Comparison of ENCODE assay signal across 11 cellular contexts in the genomic region with DNA sequence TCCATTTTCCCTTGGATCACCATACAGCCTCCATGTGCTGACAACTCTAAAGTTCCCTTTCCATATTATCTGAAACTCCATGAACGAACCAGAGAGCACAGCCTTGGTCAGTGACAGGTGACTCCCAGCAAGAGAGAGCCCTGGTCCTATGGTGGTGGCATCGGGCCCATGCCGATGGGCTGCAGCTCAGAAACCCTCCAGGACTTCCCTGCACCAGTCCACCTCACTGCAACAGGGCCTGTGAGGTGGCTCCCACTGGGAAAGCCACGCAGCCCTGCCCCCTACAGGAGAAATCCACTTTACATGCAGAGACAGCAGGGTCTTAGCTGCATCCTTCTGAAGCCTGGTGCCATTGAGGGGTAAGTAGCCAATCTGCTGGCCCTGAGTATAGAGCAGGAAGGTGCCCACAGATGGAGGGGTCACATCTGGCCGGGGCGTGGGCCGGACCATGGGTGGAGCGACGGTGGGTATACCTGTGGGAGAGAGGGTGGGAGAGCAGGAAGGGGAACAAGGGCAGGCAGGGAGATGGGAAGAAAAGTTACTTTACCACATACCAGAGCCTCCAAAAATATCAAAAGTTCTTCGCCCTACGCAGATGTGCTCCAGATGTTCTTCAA. TPM values are rescaled to one million over a fixed set of nuclear protein-coding genes. Genes with fewer than 3 reads are reported as not detected.
DNase-seq lines count a peak whose midpoint lies in the region; ATAC-seq and TF ChIP-seq lines count a peak whose summit lies in the region.
"Had no signal": no experiment of that assay in that cellular context is flagged by ENCODE, and none has a peak within 500 bp of the region (broad histone marks: within the 10 kb centered on the region; RNA-seq: fewer than 3 reads in every experiment).

No MANE protein-coding gene starts in this region.

- TF ChIP-seq CTCF in fibroblast of the aortic adventitia (IDR thresholded peaks at IDR 0.05; ENCODE audit: insufficient read depth, low read length) = peak; percentile 16

- H3K4me3 Mint-ChIP-seq in activated T-cell treated with anti-CD3 and anti-CD28 coated beads, Interleukin-2, amount 50 U/mL, for 72 hours = no peak overlapping the region
- no peak overlapping the region for H3K4me3 Mint-ChIP-seq in stimulated activated effector memory CD8-positive, alpha-beta T cell treated with anti-CD3 and anti-CD28 coated beads, Interleukin-12 subunit alpha, Interleukin-12 subunit beta, amount 100 ng/mL, for 72 hours

- no peak overlapping the region for H3K27ac Mint-ChIP-seq in activated T-cell treated with anti-CD3 and anti-CD28 coated beads, Interleukin-2, amount 50 U/mL, for 72 hours
- no peak overlapping the region for H3K27ac Mint-ChIP-seq in stimulated activated effector memory CD8-positive, alpha-beta T cell treated with anti-CD3 and anti-CD28 coated beads, Interleukin-12 subunit alpha, Interleukin-12 subunit beta, amount 100 ng/mL, for 72 hours

- no peaks in the 10 kb centered on the region for H3K4me1 Mint-ChIP-seq in activated T-cell treated with anti-CD3 and anti-CD28 coated beads, Interleukin-2, amount 50 U/mL, for 72 hours (ENCODE audit: low read depth)
- peaks cover 4% of the 10 kb centered on the region for H3K4me1 Mint-ChIP-seq in stimulated activated effector memory CD8-positive, alpha-beta T cell treated with anti-CD3 and anti-CD28 coated beads, Interleukin-12 subunit alpha, Interleukin-12 subunit beta, amount 100 ng/mL, for 72 hours

- no peak overlapping the region for H3K4me3 ChIP-seq in fibroblast of the aortic adventitia (ENCODE audit: low read depth, low read length)
- H3K4me3 ChIP-seq: HAP-1 had no signal

- H3K9me3 Mint-ChIP-seq in activated T-cell treated with anti-CD3 and anti-CD28 coated beads, Interleukin-2, amount 50 U/mL, for 72 hours = no peaks in the 10 kb centered on the region
- H3K9me3 Mint-ChIP-seq in stimulated activated effector memory CD8-positive, alpha-beta T cell treated with anti-CD3 and anti-CD28 coated beads, Interleukin-12 subunit alpha, Interleukin-12 subunit beta, amount 100 ng/mL, for 72 hours = no peaks in the 10 kb centered on the region

- ATAC-seq in activated T-cell treated with anti-CD3 and anti-CD28 coated beads, Interleukin-2, amount 50 U/mL, for 72 hours (replicated peaks in 1 of 2) = peak; percentile 9 to 33
- peak; percentile 37 for ATAC-seq in stimulated activated effector memory CD8-positive, alpha-beta T cell treated with anti-CD3 and anti-CD28 coated beads, Interleukin-12 subunit alpha, Interleukin-12 subunit beta, amount 100 ng/mL, for 72 hours
- ATAC-seq in GM21526 (IDR thresholded peaks at IDR 0.05; ENCODE audit: low FRiP score, unreplicated experiment) = no peak
- no peak for ATAC-seq in HG03457 (IDR thresholded peaks at IDR 0.05; ENCODE audit: unreplicated experiment)

- H3K36me3 Mint-ChIP-seq in activated T-cell treated with anti-CD3 and anti-CD28 coated beads, Interleukin-2, amount 50 U/mL, for 72 hours (ENCODE audit: insufficient read depth in 2 of 2) = peaks cover 4 to 6% of the 10 kb centered on the region in 2 donors
- peaks cover 33% of the 10 kb centered on the region for H3K36me3 Mint-ChIP-seq in stimulated activated effector memory CD8-positive, alpha-beta T cell treated with anti-CD3 and anti-CD28 coated beads, Interleukin-12 subunit alpha, Interleukin-12 subunit beta, amount 100 ng/mL, for 72 hours

- peaks cover 8% of the 10 kb centered on the region for H3K27me3 Mint-ChIP-seq in activated T-cell treated with anti-CD3 and anti-CD28 coated beads, Interleukin-2, amount 50 U/mL, for 72 hours (ENCODE audit: low read depth)

- no peak for DNase-seq in activated T-cell treated with anti-CD3 and anti-CD28 coated beads, Interleukin-2, amount 50 U/mL, for 72 hours
- DNase-seq in activated T-cell treated with anti-CD3 and anti-CD28 coated beads, Interleukin-2, amount 50 U/mL, for 1 hour = no peak
- peak; percentile 16 for DNase-seq in NCI-H748 treated with DMSO at 0.1 percent for 48 hours (lab: John Stamatoyannopoulos, UW)
- DNase-seq in fibroblast of the aortic adventitia (ENCODE audit: low read depth) = no peak
- DNase-seq in stimulated activated effector memory CD8-positive, alpha-beta T cell treated with anti-CD3 and anti-CD28 coated beads, Interleukin-12 subunit alpha, Interleukin-12 subunit beta, amount 100 ng/mL, for 72 hours (ENCODE audit: low spot score in 2 of 2) = no peak
- no peak for DNase-seq in NCI-H2107 treated with DMSO at 0.1 percent for 48 hours (lab: John Stamatoyannopoulos, UW; ENCODE audit: unreplicated experiment)
- DNase-seq: activated CD4-positive, alpha-beta T cell treated with anti-CD3 and anti-CD28 coated beads for 1 hour; NCI-H2029 had no signal

RNA-seq across cellular contexts. Expression of a gene that starts 24.7 kb away (rescaled TPM):
- total RNA-seq in activated T-cell treated with anti-CD3 and anti-CD28 coated beads, Interleukin-2, amount 50 U/mL, for 72 hours = 100 to 1,000 TPM; 191 to 207 TPM
- total RNA-seq in fibroblast of the aortic adventitia (ENCODE audit: low replicate concordance) = 44.2 and 98.2 TPM in 2 replicates

RNA-seq across cellular contexts. Expression of a gene that starts 54.8 kb away (rescaled TPM):
- under 1 TPM; 0.19 to 0.24 TPM for total RNA-seq in activated T-cell treated with anti-CD3 and anti-CD28 coated beads, Interleukin-2, amount 50 U/mL, for 72 hours
- total RNA-seq in fibroblast of the aortic adventitia (ENCODE audit: low replicate concordance) = 146 and 370 TPM in 2 replicates

Comparison
In these comparisons a context has a peak if more than half of its experiments do, and no peak if none do; other contexts are left out.
1. ATAC-seq: peak in activated T-cell treated with anti-CD3 and anti-CD28 coated beads, Interleukin-2, amount 50 U/mL, for 72 hours (2 of 2) and stimulated activated effector memory CD8-positive, alpha-beta T cell treated with anti-CD3 and anti-CD28 coated beads, Interleukin-12 subunit alpha, Interleukin-12 subunit beta, amount 100 ng/mL, for 72 hours (single experiment); none in GM21526 (single experiment) and HG03457 (single experiment).
2. RNA of a gene that starts 54.8 kb away (total RNA-seq): 146 to 370 TPM in fibroblast of the aortic adventitia; 0.19 to 0.24 TPM in activated T-cell treated with anti-CD3 and anti-CD28 coated beads, Interleukin-2, amount 50 U/mL, for 72 hours; every median in the first group is over 100 times any median in the second.